ENCODE assay signal across 11 cellular contexts in the genomic region with DNA sequence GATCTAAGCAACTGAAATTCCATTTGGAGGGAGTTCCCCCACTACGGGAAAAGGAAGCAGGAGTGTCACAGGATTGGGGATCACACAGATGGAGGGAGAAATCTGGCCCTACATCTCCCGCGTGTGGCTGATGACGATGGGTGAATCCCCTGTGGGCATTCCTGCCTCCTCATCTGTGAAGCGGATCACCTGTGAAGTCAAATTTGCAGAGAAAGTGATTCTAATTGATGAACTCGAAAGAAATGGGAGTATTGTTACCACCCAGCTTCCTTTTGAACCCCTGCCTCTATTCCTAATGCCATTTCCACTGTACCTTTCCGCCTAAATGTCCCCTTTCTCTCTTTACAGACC.
"Had no signal": no experiment of that assay in that cellular context is flagged by ENCODE, and none has a peak within 500 bp of the region (broad histone marks: within the 10 kb centered on the region; RNA-seq: fewer than 3 reads in every experiment).

No MANE protein-coding gene starts in this region.

- H3K9me3 ChIP-seq: adrenal gland, ascending aorta, mucosa of descending colon, testis, upper lobe of right lung had no signal

- H3K27ac ChIP-seq: adrenal gland, ascending aorta, testis, upper lobe of right lung had no signal

- H3K4me3 Mint-ChIP-seq: activated CD4-positive, alpha-beta T cell treated with anti-CD3 and anti-CD28 coated beads for 36 hours; activated naive CD8-positive, alpha-beta T cell; memory B cell; WTC11 had no signal

- H3K4me1 ChIP-seq: ascending aorta, testis had no signal

- H3K36me3 ChIP-seq: adrenal gland, ascending aorta, upper lobe of right lung had no signal

- H3K27me3 ChIP-seq: ascending aorta, testis had no signal

- H3K4me3 ChIP-seq: adrenal gland, ascending aorta, mucosa of descending colon, testis, upper lobe of right lung had no signal

- H3K4me1 Mint-ChIP-seq: memory B cell, WTC11 had no signal

- H3K27ac Mint-ChIP-seq: activated CD4-positive, alpha-beta T cell treated with anti-CD3 and anti-CD28 coated beads for 36 hours; activated naive CD8-positive, alpha-beta T cell; activated T-cell treated with anti-CD3 and anti-CD28 coated beads, Interleukin-2, amount 50 U/mL, for 24 hours; activated T-helper 2 cell treated with anti-CD3 and anti-CD28 coated beads, Interferon-gamma antibody, Interleukin-2, Interleukin-4, amounts not matched to agents 10 μg/mL and 5 μg/mL and 100 μg/mL, durations not matched to agents 14 hours and 24 hours and 36 hours; memory B cell; WTC11 had no signal

- H3K9me3 Mint-ChIP-seq: activated T-cell treated with anti-CD3 and anti-CD28 coated beads, Interleukin-2, amount 50 U/mL, for 24 hours; activated T-helper 2 cell treated with anti-CD3 and anti-CD28 coated beads, Interferon-gamma antibody, Interleukin-2, Interleukin-4, amounts not matched to agents 10 μg/mL and 5 μg/mL and 100 μg/mL, durations not matched to agents 14 hours and 24 hours and 36 hours; memory B cell had no signal

- H3K36me3 Mint-ChIP-seq: activated naive CD8-positive, alpha-beta T cell; memory B cell had no signal
